ENCODE assay signal across 1 cellular context in the genomic region with DNA sequence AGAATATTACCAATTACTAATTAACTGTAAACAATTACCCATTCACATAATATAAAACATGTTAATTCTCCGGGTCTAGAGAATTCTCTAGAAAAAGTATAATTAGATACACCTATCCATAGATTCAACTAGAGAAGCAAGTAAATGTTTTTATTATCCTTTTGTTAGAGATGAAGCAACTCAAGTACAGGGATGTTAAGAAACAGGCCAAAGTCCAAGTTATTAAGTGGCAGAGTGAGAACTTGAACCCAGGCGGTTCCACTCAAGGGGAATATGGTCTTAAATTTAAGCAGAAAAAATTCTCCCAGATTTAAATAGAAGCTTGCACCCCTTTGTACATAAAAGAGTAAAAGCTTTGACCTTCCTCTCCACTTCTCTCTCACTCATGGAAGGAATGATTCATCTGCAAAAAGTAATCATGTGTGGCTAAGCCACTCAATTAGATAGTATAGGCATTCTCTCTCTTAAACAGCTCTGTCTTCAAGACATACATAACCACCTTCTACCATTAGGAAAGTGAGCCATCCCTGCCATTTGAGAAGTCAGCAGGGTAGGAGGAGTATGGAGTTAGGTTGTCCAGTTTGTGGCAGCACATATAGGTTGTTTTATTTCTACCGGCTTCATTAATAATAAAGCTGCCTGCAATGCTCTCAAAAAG.
TF ChIP-seq lines count a peak whose summit lies in the region.

No MANE protein-coding gene starts in this region.

TF ChIP-seq in IMR-90, 13 proteins besides CTCF, POLR2A, EP300 and RAD21 (continued from another document):
- TF ChIP-seq, protein P1, sequence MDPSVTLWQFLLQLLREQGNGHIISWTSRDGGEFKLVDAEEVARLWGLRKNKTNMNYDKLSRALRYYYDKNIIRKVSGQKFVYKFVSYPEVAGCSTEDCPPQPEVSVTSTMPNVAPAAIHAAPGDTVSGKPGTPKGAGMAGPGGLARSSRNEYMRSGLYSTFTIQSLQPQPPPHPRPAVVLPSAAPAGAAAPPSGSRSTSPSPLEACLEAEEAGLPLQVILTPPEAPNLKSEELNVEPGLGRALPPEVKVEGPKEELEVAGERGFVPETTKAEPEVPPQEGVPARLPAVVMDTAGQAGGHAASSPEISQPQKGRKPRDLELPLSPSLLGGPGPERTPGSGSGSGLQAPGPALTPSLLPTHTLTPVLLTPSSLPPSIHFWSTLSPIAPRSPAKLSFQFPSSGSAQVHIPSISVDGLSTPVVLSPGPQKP (IDR thresholded peaks at IDR 0.05; ENCODE audit: borderline replicate concordance, low read depth, low read length), result no peak
- TF ChIP-seq RCOR1 (IDR thresholded peaks at IDR 0.05; ENCODE audit: insufficient replicate concordance, low read length) (no peak), CHD1 (IDR thresholded peaks at IDR 0.05; ENCODE audit: low read depth, low read length) (no peak), MAFK (IDR thresholded peaks at IDR 0.05; ENCODE audit: low read depth, low read length) (no peak), CEBPB (IDR thresholded peaks at IDR 0.05; ENCODE audit: low read depth, low read length) (no peak)
